10 cellular contexts compared by ENCODE assay signal in genomic region chr9:137913132-137913531, GRCh38. TPM values are rescaled to one million over a fixed set of nuclear protein-coding genes. Genes with fewer than 3 reads are reported as not detected.
"Had no signal": no experiment of that assay in that cellular context is flagged by ENCODE, and none has a peak within 500 bp of the region (broad histone marks: within the 10 kb centered on the region; RNA-seq: fewer than 3 reads in every experiment).

No MANE protein-coding gene starts in this region.

- H3K27ac ChIP-seq: GM23248 had no signal

- H3K4me3 ChIP-seq: GM23248, HAP-1, K562 had no signal

- H3K4me3 Mint-ChIP-seq: HFFc6 had no signal

- DNase-seq: GM23248, GOT3, H7, HFFc6, IMR-90 had no signal

- ATAC-seq: HCT116, K562 had no signal

- H3K27ac Mint-ChIP-seq: HFFc6 had no signal

RNA-seq across cellular contexts. Expression of gene CACNA1B, which starts 35.5 kb away (rescaled TPM):
- total RNA-seq: GM23248, H4, HFFc6, HT-29, IMR-90 had no signal
